ENCODE assay signal across 22 cellular contexts in the genomic region with DNA sequence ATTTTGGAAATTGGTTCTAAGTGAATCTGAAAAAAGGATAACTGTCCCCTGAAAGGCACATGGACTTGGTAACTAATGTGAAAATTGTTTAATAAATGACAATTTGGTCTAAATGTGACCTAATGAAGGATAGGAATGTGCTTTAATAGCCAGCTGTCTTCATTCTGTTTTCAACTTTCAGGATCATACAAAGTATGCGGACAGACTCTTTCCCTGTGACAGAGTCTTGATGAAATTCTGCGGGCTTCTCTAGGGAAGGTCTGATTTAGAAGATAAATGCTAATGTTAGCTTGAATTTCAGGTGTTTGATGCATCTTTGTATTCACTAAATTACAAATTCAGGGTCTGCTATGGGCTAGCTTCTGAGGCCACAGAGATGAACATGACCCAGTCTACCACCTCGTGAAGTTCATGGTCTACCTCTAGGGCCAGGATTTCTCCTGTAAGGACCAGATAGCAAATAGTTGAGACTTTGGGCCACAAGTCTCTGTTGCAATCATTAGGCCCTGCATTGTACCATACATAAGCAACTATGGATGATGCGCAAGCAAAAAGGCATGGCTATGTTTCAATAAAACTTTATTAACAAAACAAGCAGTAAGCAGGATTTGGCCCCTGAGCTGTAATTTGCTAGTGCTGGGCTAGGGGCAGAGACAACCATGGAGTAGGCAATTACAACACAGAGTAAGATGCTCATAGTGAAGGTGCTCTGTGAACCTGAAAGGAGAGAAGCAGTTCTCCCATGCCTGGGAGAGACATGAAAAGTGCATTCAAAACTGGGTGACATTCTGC.
"Had no signal": no experiment of that assay in that cellular context is flagged by ENCODE, and none has a peak within 500 bp of the region (broad histone marks: within the 10 kb centered on the region; RNA-seq: fewer than 3 reads in every experiment).

No MANE protein-coding gene starts in this region.

- H3K4me3 ChIP-seq: breast epithelium, Peyer's patch, SJCRH30 had no signal

- H3K36me3 ChIP-seq: breast epithelium, Peyer's patch, SJCRH30 had no signal

- H3K9me3 ChIP-seq: breast epithelium, Peyer's patch, SJCRH30 had no signal

- H3K4me3 Mint-ChIP-seq: activated CD8-positive, alpha-beta T cell treated with anti-CD3 and anti-CD28 coated beads for 36 hours; activated naive CD4-positive, alpha-beta T cell treated with anti-CD3 and anti-CD28 coated beads, Interleukin-2, amount 10 ng/mL, durations not matched to agents 7 days and 5 days; activated naive CD8-positive, alpha-beta T cell treated with anti-CD3 and anti-CD28 coated beads for 36 hours; activated T-cell treated with anti-CD3 and anti-CD28 coated beads, Interleukin-2, amount 50 U/mL, for 72 hours had no signal

- H3K4me1 Mint-ChIP-seq: activated naive CD4-positive, alpha-beta T cell treated with anti-CD3 and anti-CD28 coated beads, Interleukin-2, amount 10 ng/mL, durations not matched to agents 7 days and 5 days; activated naive CD8-positive, alpha-beta T cell treated with anti-CD3 and anti-CD28 coated beads for 36 hours had no signal

- DNase-seq: activated CD4-positive, alpha-beta T cell treated with anti-CD3 and anti-CD28 coated beads for 4 hours; activated CD8-positive, alpha-beta memory T cell treated with anti-CD3 and anti-CD28 coated beads, Interleukin-2, amount 50 U/mL, for 4 hours; activated CD8-positive, alpha-beta T cell treated with anti-CD3 and anti-CD28 coated beads for 36 hours; activated gamma-delta T cell treated with Interleukin-2 at 50 U/mL for 16 hours; activated naive CD4-positive, alpha-beta T cell treated with anti-CD3 and anti-CD28 coated beads, Interleukin-2, amount 10 ng/mL, durations not matched to agents 7 days and 5 days; activated naive CD8-positive, alpha-beta T cell treated with anti-CD3 and anti-CD28 coated beads for 36 hours; activated T-cell treated with anti-CD3 and anti-CD28 coated beads, Interleukin-2, amount 50 U/mL, for 72 hours; caudate nucleus; Kasumi-1; NCI-H1105 treated with DMSO at 0.1 percent for 48 hours; NCI-H1436 treated with DMSO at 0.1 percent for 48 hours; NCI-H187; NCI-H2081; NCI-H510A treated with DMSO at 0.1 percent for 48 hours; Peyer's patch; Right ventricle myocardium superior; SW 1271 had no signal

- H3K27ac ChIP-seq: breast epithelium, Peyer's patch, RWPE1, SJCRH30 had no signal

- H3K27me3 Mint-ChIP-seq: activated CD8-positive, alpha-beta T cell treated with anti-CD3 and anti-CD28 coated beads for 36 hours; activated naive CD4-positive, alpha-beta T cell treated with anti-CD3 and anti-CD28 coated beads, Interleukin-2, amount 10 ng/mL, durations not matched to agents 7 days and 5 days; activated naive CD8-positive, alpha-beta T cell treated with anti-CD3 and anti-CD28 coated beads for 36 hours had no signal

- H3K27ac Mint-ChIP-seq: activated CD8-positive, alpha-beta T cell treated with anti-CD3 and anti-CD28 coated beads for 36 hours; activated naive CD4-positive, alpha-beta T cell treated with anti-CD3 and anti-CD28 coated beads, Interleukin-2, amount 10 ng/mL, durations not matched to agents 7 days and 5 days; activated naive CD8-positive, alpha-beta T cell treated with anti-CD3 and anti-CD28 coated beads for 36 hours; activated T-cell treated with anti-CD3 and anti-CD28 coated beads, Interleukin-2, amount 50 U/mL, for 72 hours; activated T-helper 2 cell treated with anti-CD3 and anti-CD28 coated beads, Interferon-gamma antibody, Interleukin-2, Interleukin-4, amounts not matched to agents 10 μg/mL and 5 μg/mL and 100 μg/mL, durations not matched to agents 14 hours and 24 hours and 36 hours had no signal

- H3K36me3 Mint-ChIP-seq: activated naive CD4-positive, alpha-beta T cell treated with anti-CD3 and anti-CD28 coated beads, Interleukin-2, amount 10 ng/mL, durations not matched to agents 7 days and 5 days; activated naive CD8-positive, alpha-beta T cell treated with anti-CD3 and anti-CD28 coated beads for 36 hours had no signal

- H3K9me3 Mint-ChIP-seq: activated T-helper 2 cell treated with anti-CD3 and anti-CD28 coated beads, Interferon-gamma antibody, Interleukin-2, Interleukin-4, amounts not matched to agents 10 μg/mL and 5 μg/mL and 100 μg/mL, durations not matched to agents 14 hours and 24 hours and 36 hours had no signal

- H3K4me1 ChIP-seq: breast epithelium, Peyer's patch, SJCRH30 had no signal

- H3K27me3 ChIP-seq: breast epithelium, Peyer's patch had no signal

- ATAC-seq: activated CD4-positive, CD25-positive, alpha-beta regulatory T cell treated with anti-CD3 and anti-CD28 coated beads, Interleukin-2, amount 50 U/mL, for 24 hours; activated CD8-positive, alpha-beta T cell treated with anti-CD3 and anti-CD28 coated beads for 36 hours; activated T-cell treated with anti-CD3 and anti-CD28 coated beads, Interleukin-2, amount 50 U/mL, for 72 hours had no signal
